In genomic region chr1:101079341-101079740, GRCh38 we compare ENCODE assay signal across 17 cellular contexts. TPM values are rescaled to one million over a fixed set of nuclear protein-coding genes. Genes with fewer than 3 reads are reported as not detected.
A peak's percentile ranks its signal among the peaks of the same experiment; 100 is the strongest.
DNase-seq lines count a peak whose midpoint lies in the region; ATAC-seq, FAIRE-seq and TF ChIP-seq lines count a peak whose summit lies in the region.
"Had no signal": no experiment of that assay in that cellular context is flagged by ENCODE, and none has a peak within 500 bp of the region (broad histone marks: within the 10 kb centered on the region; RNA-seq: fewer than 3 reads in every experiment).

No MANE protein-coding gene starts in this region.

- intact Hi-C loops in naive thymus-derived CD4-positive, alpha-beta T cell (cut with micrococcal nuclease), result no loop called here
- intact Hi-C loops in kidney (cut with DNase I), result no loop called here

- DNase-seq in DMS53 (lab: John Stamatoyannopoulos, UW) (peak; percentile 48), DMS53 treated with DMSO at 0.1 percent for 48 hours (lab: John Stamatoyannopoulos, UW; ENCODE audit: unreplicated experiment) (no peak), UCSD-AML1 (lab: John Stamatoyannopoulos, UW; ENCODE audit: unreplicated experiment) (peak; percentile 12), BE2C (no peak), kidney (no peak)
- DNase-seq in Jurkat, Clone E6-1 (ENCODE audit: low read depth, low spot score), result peak; percentile 56
- DNase-seq in naive thymus-derived CD4-positive, alpha-beta T cell, result no peak
- no peak for DNase-seq in activated CD8-positive, alpha-beta memory T cell treated with anti-CD3 and anti-CD28 coated beads, Interleukin-2, amount 10 ng/mL, durations not matched to agents 7 days and 5 days
- DNase-seq: Karpas-422, NCI-H187 treated with DMSO at 0.1 percent for 48 hours, NCI-H510A treated with DMSO at 0.1 percent for 48 hours had no signal

- H3K4me3 Mint-ChIP-seq in naive thymus-derived CD4-positive, alpha-beta T cell, result no peak overlapping the region
- H3K4me3 Mint-ChIP-seq in activated CD8-positive, alpha-beta memory T cell treated with anti-CD3 and anti-CD28 coated beads, Interleukin-2, amount 10 ng/mL, durations not matched to agents 7 days and 5 days, result no peak overlapping the region
- H3K4me3 Mint-ChIP-seq: CD14-positive monocyte; T-helper 1 cell treated with Interleukin-12 subunit alpha and Interleukin-12 subunit beta and Interleukin-4 antibody, amounts not matched to agents 30 μg/mL and 1 μg/mL, for 36 hours had no signal

- CTCF ChIA-PET in naive thymus-derived CD4-positive, alpha-beta T cell (lab: Charles Lee), result interaction anchor here (1.0 kb wide), 1 partner anchor 26 kb away, joined by 4 read pairs; no protein-coding TSS in a partner anchor
- CTCF ChIA-PET in activated CD8-positive, alpha-beta memory T cell treated with anti-CD3 and anti-CD28 coated beads, Interleukin-2, amount 10 ng/mL, durations not matched to agents 7 days and 5 days (lab: Charles Lee), result interaction anchor here (0.7 to 2.5 kb wide), 4 partner anchors 9 to 209 kb away, joined by 3 to 10 read pairs (median 4); no protein-coding TSS in a partner anchor

- H3K27ac Mint-ChIP-seq in naive thymus-derived CD4-positive, alpha-beta T cell, result peak overlapping the region in 5 of 9 donors; percentile 9 to 81 (median 38)
- no peak overlapping the region for H3K27ac Mint-ChIP-seq in activated CD8-positive, alpha-beta memory T cell treated with anti-CD3 and anti-CD28 coated beads, Interleukin-2, amount 10 ng/mL, durations not matched to agents 7 days and 5 days
- H3K27ac Mint-ChIP-seq: CD14-positive monocyte; T-helper 1 cell treated with Interleukin-12 subunit alpha and Interleukin-12 subunit beta and Interleukin-4 antibody, amounts not matched to agents 30 μg/mL and 1 μg/mL, for 36 hours had no signal

- H3K27ac ChIP-seq in naive thymus-derived CD4-positive, alpha-beta T cell (ENCODE audit: low read depth, low read length), result no peak overlapping the region
- no peak overlapping the region for H3K27ac ChIP-seq in kidney (ENCODE audit: low read depth in 2 of 2, low read length in 2 of 2)
- H3K27ac ChIP-seq: 22Rv1 had no signal

- H3K27me3 ChIP-seq in naive thymus-derived CD4-positive, alpha-beta T cell (ENCODE audit: control insufficient read depth in 2 of 2, insufficient read depth in 2 of 2, low read length in 2 of 2), result no peaks in the 10 kb centered on the region
- no peaks in the 10 kb centered on the region for H3K27me3 ChIP-seq in BE2C

- H3K4me1 ChIP-seq in naive thymus-derived CD4-positive, alpha-beta T cell (ENCODE audit: control insufficient read depth in 2 of 2, insufficient read depth in 2 of 2, low read length in 2 of 2), result peaks cover 29 to 31% of the 10 kb centered on the region in 2 donors
- H3K4me1 ChIP-seq in BE2C (peaks cover 2% of the 10 kb centered on the region; the same call in 1 of the 2 replicates), kidney (ENCODE audit: control insufficient read depth in 1 of 2, insufficient read depth in 1 of 2, low read depth in 1 of 2, low read length in 2 of 2) (no peaks in the 10 kb centered on the region)

- H3K36me3 Mint-ChIP-seq in naive thymus-derived CD4-positive, alpha-beta T cell, result peaks cover 8 to 72% (median 33%) of the 10 kb centered on the region in 5 donors
- H3K36me3 Mint-ChIP-seq in activated CD8-positive, alpha-beta memory T cell treated with anti-CD3 and anti-CD28 coated beads, Interleukin-2, amount 10 ng/mL, durations not matched to agents 7 days and 5 days, result peaks cover 72% of the 10 kb centered on the region

- H3K9ac ChIP-seq in kidney (ENCODE audit: low read length in 2 of 2), result no peak overlapping the region

- H3K36me3 ChIP-seq in naive thymus-derived CD4-positive, alpha-beta T cell (ENCODE audit: control insufficient read depth in 2 of 3, insufficient read depth in 3 of 3, low read length in 3 of 3), result peaks cover 0 to 5% (median 0%) of the 10 kb centered on the region in 3 experiments
- no peaks in the 10 kb centered on the region; the same call in 1 of the 2 replicates for H3K36me3 ChIP-seq in BE2C
- H3K36me3 ChIP-seq in kidney (ENCODE audit: control insufficient read depth in 1 of 2, insufficient read depth in 2 of 2, low read length in 2 of 2), result no peaks in the 10 kb centered on the region

- ATAC-seq in naive thymus-derived CD4-positive, alpha-beta T cell, result no peak
- ATAC-seq in activated CD8-positive, alpha-beta memory T cell treated with anti-CD3 and anti-CD28 coated beads, Interleukin-2, amount 10 ng/mL, durations not matched to agents 7 days and 5 days, result no peak
- ATAC-seq: Right ventricle myocardium inferior, SK-N-SH treated with all-trans-retinoic acid at 6 μM for 48 hours had no signal

- no peak overlapping the region for H3K4me3 ChIP-seq in Jurkat, Clone E6-1 (ENCODE audit: low read length)
- no peak overlapping the region for H3K4me3 ChIP-seq in naive thymus-derived CD4-positive, alpha-beta T cell (ENCODE audit: low read length)
- H3K4me3 ChIP-seq in BE2C (ENCODE audit: low read depth, low read length), result no peak overlapping the region
- no peak overlapping the region for H3K4me3 ChIP-seq in kidney (ENCODE audit: low read length in 2 of 2)

- peaks cover 0 to 23% (median 0%) of the 10 kb centered on the region in 11 donors for H3K9me3 Mint-ChIP-seq in naive thymus-derived CD4-positive, alpha-beta T cell
- H3K9me3 Mint-ChIP-seq in activated CD8-positive, alpha-beta memory T cell treated with anti-CD3 and anti-CD28 coated beads, Interleukin-2, amount 10 ng/mL, durations not matched to agents 7 days and 5 days (ENCODE audit: low read depth), result peaks cover 17% of the 10 kb centered on the region

- no peaks in the 10 kb centered on the region for H3K27me3 Mint-ChIP-seq in naive thymus-derived CD4-positive, alpha-beta T cell
- no peaks in the 10 kb centered on the region for H3K27me3 Mint-ChIP-seq in activated CD8-positive, alpha-beta memory T cell treated with anti-CD3 and anti-CD28 coated beads, Interleukin-2, amount 10 ng/mL, durations not matched to agents 7 days and 5 days

- TF ChIP-seq CTCF in BE2C (IDR thresholded peaks at IDR 0.05; ENCODE audit: low read depth, low read length) (no peak), kidney (IDR thresholded peaks at IDR 0.05; ENCODE audit: borderline replicate concordance, extremely low read depth, insufficient read depth) (no peak)

- H3K9me3 ChIP-seq in naive thymus-derived CD4-positive, alpha-beta T cell (ENCODE audit: control insufficient read depth in 2 of 3, low read length in 3 of 3), result no peaks in the 10 kb centered on the region
- H3K9me3 ChIP-seq in BE2C (no peaks in the 10 kb centered on the region), kidney (ENCODE audit: control insufficient read depth in 1 of 2, low read length in 2 of 2) (no peaks in the 10 kb centered on the region)

- no peak for FAIRE-seq in kidney (lab: Jason Lieb, UNC)
- FAIRE-seq: D721Med had no signal

- POLR2A ChIA-PET in naive thymus-derived CD4-positive, alpha-beta T cell (lab: Charles Lee), result interaction anchor here (0.5 to 3.0 kb wide), 7 partner anchors 9 to 156 kb away, joined by 3 to 9 read pairs (median 4); no protein-coding TSS in a partner anchor

- H3K4me1 Mint-ChIP-seq in naive thymus-derived CD4-positive, alpha-beta T cell, result peaks cover 23 to 54% (median 48%) of the 10 kb centered on the region in 7 donors
- H3K4me1 Mint-ChIP-seq in activated CD8-positive, alpha-beta memory T cell treated with anti-CD3 and anti-CD28 coated beads, Interleukin-2, amount 10 ng/mL, durations not matched to agents 7 days and 5 days, result peaks cover 36% of the 10 kb centered on the region

RNA-seq across cellular contexts. Expression of gene DPH5, which starts 53.8 kb away (rescaled TPM):
- 57.8 TPM for polyA plus RNA-seq in Jurkat, Clone E6-1 (2012; ENCODE audit: insufficient read depth, insufficient read length)
- total RNA-seq in naive thymus-derived CD4-positive, alpha-beta T cell, result 10 to 100 TPM; 26.3 to 72.2 (median 45.3) TPM
- polyA plus RNA-seq in naive thymus-derived CD4-positive, alpha-beta T cell, result 10 to 100 TPM; 53.7 to 57.4 TPM
- 35.1 TPM for polyA plus RNA-seq in BE2C (2012; ENCODE audit: insufficient read depth, insufficient read length, low read depth)
- 19.7 TPM for total RNA-seq in kidney
- 44.9 TPM for polyA plus RNA-seq in kidney (ENCODE audit: insufficient read depth, low read depth, low replicate concordance)
- total RNA-seq in activated CD8-positive, alpha-beta memory T cell treated with anti-CD3 and anti-CD28 coated beads, Interleukin-2, amount 10 ng/mL, durations not matched to agents 7 days and 5 days, result 10 to 100 TPM; 28.2 to 36.4 TPM

Comparison
In these comparisons a context has a peak if more than half of its experiments do, and no peak if none do; other contexts are left out.
1. DNase-seq: peak in DMS53 (single experiment), Jurkat, Clone E6-1 (single experiment) and UCSD-AML1 (single experiment); none in DMS53 treated with DMSO at 0.1 percent for 48 hours (single experiment), naive thymus-derived CD4-positive, alpha-beta T cell (0 of 9), BE2C (single experiment), kidney (single experiment) and activated CD8-positive, alpha-beta memory T cell treated with anti-CD3 and anti-CD28 coated beads, Interleukin-2, amount 10 ng/mL, durations not matched to agents 7 days and 5 days (single experiment).